Comparison of ENCODE assay signal across 28 cellular contexts in the genomic region with DNA sequence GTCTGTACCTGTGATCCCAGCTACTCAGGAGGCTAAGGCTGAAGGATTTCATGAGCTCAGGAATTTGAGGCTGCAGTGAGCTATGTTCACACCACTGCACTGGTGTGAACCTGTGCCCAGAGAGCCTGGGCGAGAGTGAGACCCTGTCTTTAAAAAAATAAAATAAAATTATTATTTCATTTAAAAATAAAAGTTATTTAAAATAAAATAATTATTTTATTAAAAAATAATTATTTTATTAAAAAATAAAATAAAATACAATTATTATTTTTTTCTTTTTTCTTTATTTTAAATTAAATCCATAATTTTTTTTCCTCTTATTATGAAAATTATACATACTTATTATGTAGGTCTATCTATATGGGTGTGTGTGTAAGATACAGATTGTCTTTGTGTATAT. TPM values are rescaled to one million over a fixed set of nuclear protein-coding genes. Genes with fewer than 3 reads are reported as not detected.
"Had no signal": no experiment of that assay in that cellular context is flagged by ENCODE, and none has a peak within 500 bp of the region (broad histone marks: within the 10 kb centered on the region; RNA-seq: fewer than 3 reads in every experiment).

No MANE protein-coding gene starts in this region.

- H3K27me3 ChIP-seq: colonic mucosa, neural progenitor cell, right atrium auricular region, thyroid gland, vagina had no signal

- H3K9me3 Mint-ChIP-seq: immature natural killer cell; memory B cell; natural killer cell treated with Interleukin-12 subunit alpha and Interleukin-12 subunit beta and Interleukin-15 and Interleukin-18, amount 100 ng/mL, for 72 hours; neural progenitor cell; stimulated activated effector memory CD8-positive, alpha-beta T cell treated with anti-CD3 and anti-CD28 coated beads, Interleukin-12 subunit alpha, Interleukin-12 subunit beta, amount 100 ng/mL, for 72 hours had no signal

- H3K27ac ChIP-seq: colonic mucosa, esophagus squamous epithelium, neural progenitor cell, prostate gland, right atrium auricular region, stomach, thyroid gland, vagina had no signal

- H3K4me3 Mint-ChIP-seq: immature natural killer cell; memory B cell; natural killer cell treated with Interleukin-12 subunit alpha and Interleukin-12 subunit beta and Interleukin-15 and Interleukin-18, amount 100 ng/mL, for 72 hours; neural progenitor cell; stimulated activated effector memory CD8-positive, alpha-beta T cell treated with anti-CD3 and anti-CD28 coated beads, Interleukin-12 subunit alpha, Interleukin-12 subunit beta, amount 100 ng/mL, for 72 hours had no signal

- DNase-seq: colonic mucosa; dermis blood vessel endothelial cell; effector memory CD4-positive, alpha-beta T cell; erythroblast; esophagus squamous epithelium; foreskin melanocyte; hypothalamus; immature natural killer cell; stimulated activated CD4-positive, alpha-beta T cell treated with anti-CD3 and anti-CD28 coated beads, Interleukin-2, amount 100 ng/mL, for 24 hours; stimulated activated CD4-positive, alpha-beta T cell treated with anti-CD3 and anti-CD28 coated beads, Interleukin-4, amount 100 ng/mL, for 24 hours; stimulated activated naive CD4-positive, alpha-beta T cell treated with Interleukin-2 at 50 U/mL for 16 hours; stomach; thyroid gland; trophoblast cell had no signal

- ATAC-seq: left lobe of liver; natural killer cell treated with Interleukin-12 subunit alpha and Interleukin-12 subunit beta and Interleukin-15 and Interleukin-18, amount 100 ng/mL, for 72 hours; sciatic nerve; stimulated activated effector memory CD8-positive, alpha-beta T cell treated with anti-CD3 and anti-CD28 coated beads, Interleukin-12 subunit alpha, Interleukin-12 subunit beta, amount 100 ng/mL, for 72 hours had no signal

- H3K36me3 ChIP-seq: colonic mucosa, esophagus squamous epithelium, neural progenitor cell, prostate gland, right atrium auricular region, stomach, thyroid gland, vagina had no signal

- H3K27ac Mint-ChIP-seq: immature natural killer cell; memory B cell; natural killer cell treated with Interleukin-12 subunit alpha and Interleukin-12 subunit beta and Interleukin-15 and Interleukin-18, amount 100 ng/mL, for 72 hours; neural progenitor cell; stimulated activated effector memory CD8-positive, alpha-beta T cell treated with anti-CD3 and anti-CD28 coated beads, Interleukin-12 subunit alpha, Interleukin-12 subunit beta, amount 100 ng/mL, for 72 hours had no signal

- H3K36me3 Mint-ChIP-seq: immature natural killer cell; memory B cell; natural killer cell treated with Interleukin-12 subunit alpha and Interleukin-12 subunit beta and Interleukin-15 and Interleukin-18, amount 100 ng/mL, for 72 hours; neural progenitor cell; stimulated activated effector memory CD8-positive, alpha-beta T cell treated with anti-CD3 and anti-CD28 coated beads, Interleukin-12 subunit alpha, Interleukin-12 subunit beta, amount 100 ng/mL, for 72 hours had no signal

- H3K9me3 ChIP-seq: colonic mucosa, esophagus squamous epithelium, prostate gland, right atrium auricular region, stomach, thyroid gland, vagina had no signal

- H3K4me1 ChIP-seq: colonic mucosa, esophagus squamous epithelium, neural progenitor cell, prostate gland, right atrium auricular region, stomach, thyroid gland, vagina had no signal

- FAIRE-seq: keratinocyte had no signal

- H3K4me1 Mint-ChIP-seq: immature natural killer cell; memory B cell; stimulated activated effector memory CD8-positive, alpha-beta T cell treated with anti-CD3 and anti-CD28 coated beads, Interleukin-12 subunit alpha, Interleukin-12 subunit beta, amount 100 ng/mL, for 72 hours had no signal

- H3K4me3 ChIP-seq: colonic mucosa, esophagus squamous epithelium, lung, neural progenitor cell, prostate gland, right atrium auricular region, stomach, thyroid gland, vagina had no signal

RNA-seq across cellular contexts. Expression of a gene that starts 53.6 kb away (rescaled TPM):
- total RNA-seq: dermis blood vessel endothelial cell, esophagus squamous epithelium, mononuclear cell, stomach, subcutaneous adipose tissue, thyroid gland, ureter, vagina had no signal
- polyA plus RNA-seq: immature natural killer cell, keratinocyte, stomach had no signal
